ENCODE assay signal across 1 cellular context in genomic region chr11:1769304-1769936, GRCh38.
A peak's percentile ranks its signal among the peaks of the same experiment; 100 is the strongest.
TF ChIP-seq lines count a peak whose summit lies in the region.
"Not testable (repeated sequence)": the region's sequence is repeated elsewhere in the genome, so short reads cannot be mapped to it uniquely, and the experiment has no call there.

No MANE protein-coding gene starts in this region.

TF ChIP-seq in K562, 482 proteins besides CTCF, POLR2A, EP300 and RAD21 (continued from another document):
- TF ChIP-seq ATF3 (IDR thresholded peaks at IDR 0.05) (peak; percentile 42; the same call in 1 of the 2 replicates), MYNN (IDR thresholded peaks at IDR 0.05) (peak; percentile 39; the same call in 1 of the 2 replicates), C11orf30 (IDR thresholded peaks at IDR 0.05; ENCODE audit: low read depth) (peak; percentile 20; the same call in 1 of the 2 replicates), ARID1B (IDR thresholded peaks at IDR 0.05) (peak; percentile 27; the same call in 1 of the 2 replicates), SMARCA4 (IDR thresholded peaks at IDR 0.05) (0 out of 2 replicates have a peak, but pooled peaks have one; percentile 27), FOSL1 (tag; conservative IDR thresholded peaks at IDR 0.05) (peak; percentile 46; the same call in 1 of the 2 replicates), DACH1 (IDR thresholded peaks at IDR 0.05; ENCODE audit: partially characterized antibody) (peak; percentile 52), RCOR1 (IDR thresholded peaks at IDR 0.05; ENCODE audit: borderline replicate concordance in 1 of 2, low read depth in 2 of 2, low read length in 2 of 2) (peak in 1 of 2 experiments; percentile 6; a peak in 1 of 4 replicates), NFIC (IDR thresholded peaks at IDR 0.05) (peak; percentile 63), ZNF318 (IDR thresholded peaks at IDR 0.05; ENCODE audit: borderline replicate concordance in 1 of 2, low read depth in 1 of 2) (0 out of 4 replicates have a peak, but pooled peaks of 1 of the 2 experiments have one; percentile 24)
- TF ChIP-seq ATF3 (CRISPR knock-in tag; conservative IDR thresholded peaks at IDR 0.05); MYNN (CRISPR knock-in tag; IDR thresholded peaks at IDR 0.05): not testable (repeated sequence)
- TF ChIP-seq, protein P1, sequence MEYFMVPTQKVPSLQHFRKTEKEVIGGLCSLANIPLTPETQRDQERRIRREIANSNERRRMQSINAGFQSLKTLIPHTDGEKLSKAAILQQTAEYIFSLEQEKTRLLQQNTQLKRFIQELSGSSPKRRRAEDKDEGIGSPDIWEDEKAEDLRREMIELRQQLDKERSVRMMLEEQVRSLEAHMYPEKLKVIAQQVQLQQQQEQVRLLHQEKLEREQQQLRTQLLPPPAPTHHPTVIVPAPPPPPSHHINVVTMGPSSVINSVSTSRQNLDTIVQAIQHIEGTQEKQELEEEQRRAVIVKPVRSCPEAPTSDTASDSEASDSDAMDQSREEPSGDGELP (CRISPR knock-in tag; IDR thresholded peaks at IDR 0.05; ENCODE audit: borderline replicate concordance) = peak; percentile 86
- TF ChIP-seq, protein P2, sequence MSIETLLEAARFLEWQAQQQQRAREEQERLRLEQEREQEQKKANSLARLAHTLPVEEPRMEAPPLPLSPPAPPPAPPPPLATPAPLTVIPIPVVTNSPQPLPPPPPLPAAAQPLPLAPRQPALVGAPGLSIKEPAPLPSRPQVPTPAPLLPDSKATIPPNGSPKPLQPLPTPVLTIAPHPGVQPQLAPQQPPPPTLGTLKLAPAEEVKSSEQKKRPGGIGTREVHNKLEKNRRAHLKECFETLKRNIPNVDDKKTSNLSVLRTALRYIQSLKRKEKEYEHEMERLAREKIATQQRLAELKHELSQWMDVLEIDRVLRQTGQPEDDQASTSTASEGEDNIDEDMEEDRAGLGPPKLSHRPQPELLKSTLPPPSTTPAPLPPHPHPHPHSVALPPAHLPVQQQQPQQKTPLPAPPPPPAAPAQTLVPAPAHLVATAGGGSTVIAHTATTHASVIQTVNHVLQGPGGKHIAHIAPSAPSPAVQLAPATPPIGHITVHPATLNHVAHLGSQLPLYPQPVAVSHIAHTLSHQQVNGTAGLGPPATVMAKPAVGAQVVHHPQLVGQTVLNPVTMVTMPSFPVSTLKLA (conservative IDR thresholded peaks at IDR 0.05) = 0 out of 4 replicates have a peak, but pooled peaks of 1 of the 2 experiments have one; percentile 18
